Comparison of ENCODE assay signal across 16 cellular contexts in genomic region chrX:147217334-147217733, GRCh38.
DNase-seq lines count a peak whose midpoint lies in the region; ATAC-seq and TF ChIP-seq lines count a peak whose summit lies in the region.
"Had no signal": no experiment of that assay in that cellular context is flagged by ENCODE, and none has a peak within 500 bp of the region (broad histone marks: within the 10 kb centered on the region; RNA-seq: fewer than 3 reads in every experiment).

No MANE protein-coding gene starts in this region.

- no peak for TF ChIP-seq POLR2A in body of pancreas (IDR thresholded peaks at IDR 0.05)

- DNase-seq in globus pallidus (ENCODE audit: low spot score) (peak; percentile 35), midbrain (lab: John Stamatoyannopoulos, UW) (peak; percentile 1), substantia nigra (lab: John Stamatoyannopoulos, UW) (peak in 4 of 49 donors; percentile 0 to 2 (median 0)), dorsolateral prefrontal cortex (no peak), body of pancreas (no peak), NCI-H524 (lab: John Stamatoyannopoulos, UW) (no peak)
- DNase-seq: Caco-2; CD4-positive, CD25-positive, alpha-beta regulatory T cell; CD8-positive, alpha-beta T cell; DMS153; DND-41; GM23248; H7; HCEC 1CT had no signal

- no peaks in the 10 kb centered on the region for H3K9me3 ChIP-seq in body of pancreas
- H3K9me3 ChIP-seq: BLaER1, Caco-2 had no signal

- no peaks in the 10 kb centered on the region for H3K36me3 ChIP-seq in body of pancreas (replicated peaks in 1 of 2; ENCODE audit: insufficient read depth in 1 of 2, low read depth in 2 of 2)
- H3K36me3 ChIP-seq: BLaER1 had no signal

- ATAC-seq in body of pancreas: no peak
- ATAC-seq: CD8-positive, alpha-beta T cell had no signal

- H3K27ac ChIP-seq in substantia nigra (ENCODE audit: low read depth, low read length, poor library complexity, severe bottlenecking) (peak overlapping the region; percentile 13), dorsolateral prefrontal cortex (peak overlapping the region in 17 of 59 donors; percentile 14 to 67 (median 50)), body of pancreas (no peak overlapping the region)
- H3K27ac ChIP-seq: BLaER1, C4-2B, GM23248 had no signal

- TF ChIP-seq CTCF in dorsolateral prefrontal cortex (IDR thresholded peaks at IDR 0.05 in 54 of 56, conservative IDR thresholded peaks at IDR 0.05 in 2 of 56; ENCODE audit: low read depth in 1 of 56, partially characterized antibody in 56 of 56) (no peak), body of pancreas (IDR thresholded peaks at IDR 0.05) (no peak)

- H3K27me3 ChIP-seq in dorsolateral prefrontal cortex (peaks cover 0 to 22% (median 0%) of the 10 kb centered on the region in 45 donors), body of pancreas (no peaks in the 10 kb centered on the region)

- WGBS in body of pancreas, 2 donors: 100% methylated on average over 1 to 3 of the region's 4 CpGs

- H3K4me3 ChIP-seq in dorsolateral prefrontal cortex (no peak overlapping the region), body of pancreas (no peak overlapping the region)
- H3K4me3 ChIP-seq: BLaER1, GM23248 had no signal

- no peaks in the 10 kb centered on the region for H3K4me1 ChIP-seq in body of pancreas
- H3K4me1 ChIP-seq: BLaER1, Caco-2 had no signal

- intact Hi-C loops in dorsolateral prefrontal cortex (cut with DNase I): no loop called here
- intact Hi-C loops in body of pancreas (cut with DNase I): no loop called here

Comparison
In these comparisons a context has a peak if more than half of its experiments do, and no peak if none do; other contexts are left out.
1. DNase-seq: peak in globus pallidus (single experiment) and midbrain (single experiment); none in dorsolateral prefrontal cortex (0 of 10), body of pancreas (0 of 4) and NCI-H524 (0 of 2).